In genomic region chr4:113684534-113685091, GRCh38 we compare ENCODE assay signal across 7 cellular contexts.
DNase-seq lines count a peak whose midpoint lies in the region; ATAC-seq, FAIRE-seq and TF ChIP-seq lines count a peak whose summit lies in the region.

No MANE protein-coding gene starts in this region.

- H3K79me2 ChIP-seq in OCI-LY1 (ENCODE audit: insufficient read depth, low read length) (peaks cover 66% of the 10 kb centered on the region), HepG2 (ENCODE audit: insufficient read depth, low read length) (no peaks in the 10 kb centered on the region)

- in situ Hi-C loops in HepG2 (cut with HindIII; ENCODE audit: extremely low pct_ligation_motif_present, low pct_unique_long_range_greater_than_20kb) (no loop called here), transverse colon (cut with MboI; ENCODE audit: low pct_ligation_motif_present in 1 of 4, low pct_unique_long_range_greater_than_20kb in 1 of 4, low sequenced_read_pairs in 3 of 4) (loop anchor here in 1 of 4 donors (25.0 kb wide), 1 partner anchor 122 kb away; no protein-coding TSS in a partner anchor)

- no peak for TF ChIP-seq POLR2A in GM12891 (IDR thresholded peaks at IDR 0.05; ENCODE audit: low read depth, low read length)
- TF ChIP-seq POLR2A in HepG2 (IDR thresholded peaks at IDR 0.05; ENCODE audit: insufficient read depth in 1 of 2, low read depth in 2 of 2, low read length in 2 of 2): no peak
- no peak for TF ChIP-seq POLR2A in transverse colon (IDR thresholded peaks at IDR 0.05)

- H3K9ac ChIP-seq in OCI-LY1 (ENCODE audit: low read length): no peak overlapping the region
- no peak overlapping the region for H3K9ac ChIP-seq in HepG2 (ENCODE audit: insufficient read depth, low read depth, low read length)

- H3K4me3 ChIP-seq in OCI-LY1 (ENCODE audit: low read depth, low read length, poor library complexity, severe bottlenecking) (no peak overlapping the region), bronchial epithelial cell (ENCODE audit: low read depth, low read length) (no peak overlapping the region), HepG2 (replicated peaks in 1 of 3; ENCODE audit: insufficient read depth in 1 of 3, low read depth in 2 of 3, low read length in 3 of 3) (no peak overlapping the region), transverse colon (no peak overlapping the region)

- WGBS in HepG2 (ENCODE audit: low lambda C conversion rate): 90% methylated on average over 2 of the region's 2 CpGs
- 21 to 43% methylated on average over 2 of the region's 2 CpGs for WGBS in transverse colon (ENCODE audit: low coverage in 1 of 2), 2 donors

- H2AFZ ChIP-seq in OCI-LY1 (ENCODE audit: low read length) (no peak overlapping the region), HepG2 (ENCODE audit: low read length) (no peak overlapping the region)

- H3K27ac ChIP-seq in OCI-LY1 (ENCODE audit: low read depth, low read length, poor library complexity, severe bottlenecking): peak overlapping the region; percentile 70
- no peak overlapping the region for H3K27ac ChIP-seq in HepG2 (ENCODE audit: extremely low read length, insufficient read depth, low read length)
- peak overlapping the region; percentile 43 to 67 (median 62) for H3K27ac ChIP-seq in transverse colon

- DNase-seq in GM12891 (ENCODE audit: insufficient read length, low spot score) (no peak), bronchial epithelial cell (ENCODE audit: low read depth) (peak; percentile 38), HepG2 (ENCODE audit: low spot score) (peak; percentile 85), transverse colon (peak; percentile 63), COR-L47 (lab: John Stamatoyannopoulos, UW) (no peak)

- 0 out of 2 replicates have a peak, but pooled peaks cover 2% of the 10 kb centered on the region for H3K9me3 ChIP-seq in OCI-LY1 (ENCODE audit: low read length)
- H3K9me3 ChIP-seq in HepG2 (ENCODE audit: low read length): peaks cover 10% of the 10 kb centered on the region; the same call in 1 of the 2 replicates
- H3K9me3 ChIP-seq in transverse colon: no peaks in the 10 kb centered on the region

- TF ChIP-seq CTCF in OCI-LY1 (IDR thresholded peaks at IDR 0.05; ENCODE audit: low read length) (0 out of 2 replicates have a peak, but pooled peaks have one; percentile 5), bronchial epithelial cell (IDR thresholded peaks at IDR 0.05; ENCODE audit: insufficient read depth, low read length, severe bottlenecking) (peak; percentile 11), HepG2 (CRISPR knock-in tag; IDR thresholded peaks at IDR 0.05) (peak; percentile 55), transverse colon (IDR thresholded peaks at IDR 0.05) (peak; percentile 29 to 53 (median 42))

- intact Hi-C loops in HepG2 (cut with micrococcal nuclease; ENCODE audit: unreplicated experiment): loop anchor here (1.0 to 5.0 kb wide), 3 partner anchors 42 to 137 kb away; partner anchors contain the start of gene CAMK2D
- intact Hi-C loops in transverse colon (cut with DNase I; ENCODE audit: low total_unique reads): no loop called here

- H4K20me1 ChIP-seq in OCI-LY1 (ENCODE audit: insufficient read depth, low read length) (no peaks in the 10 kb centered on the region), HepG2 (ENCODE audit: insufficient read depth, low read length) (no peaks in the 10 kb centered on the region; the same call in 1 of the 2 replicates)

- CTCF ChIA-PET in HepG2 (lab: Yijun Ruan, JAX; ENCODE audit: low intra/inter-chr PET ratio, low total read pairs): interaction anchor here (1.4 kb wide), 1 partner anchor 137 kb away, joined by 4 read pairs; no protein-coding TSS in a partner anchor

- H3K4me1 ChIP-seq in OCI-LY1 (ENCODE audit: insufficient read depth, low read length, severe bottlenecking): peaks cover 40% of the 10 kb centered on the region
- peaks cover 42% of the 10 kb centered on the region for H3K4me1 ChIP-seq in HepG2 (ENCODE audit: insufficient read depth, low read length)
- peaks cover 14 to 41% (median 27%) of the 10 kb centered on the region in 4 donors for H3K4me1 ChIP-seq in transverse colon

- POLR2A ChIA-PET in HepG2 (lab: Yijun Ruan, JAX): interaction anchor here (0.8 to 1.0 kb wide), 4 partner anchors 18 to 76 kb away, joined by 3 to 6 read pairs (median 4); no protein-coding TSS in a partner anchor

- BruUV-seq in HepG2 (replicated peaks; lab: Mats Ljungman, UMichigan): no TSS peak

- H3K4me2 ChIP-seq in OCI-LY1 (ENCODE audit: low read length): peak overlapping the region; percentile 7; the same call in 1 of the 2 replicates
- H3K4me2 ChIP-seq in HepG2 (ENCODE audit: low read depth, low read length): no peak overlapping the region; the same call in 1 of the 2 replicates

- no peaks in the 10 kb centered on the region for H3K9me2 ChIP-seq in OCI-LY1 (ENCODE audit: low read depth, low read length)

- TF ChIP-seq RAD21 in HepG2 (CRISPR knock-in tag; IDR thresholded peaks at IDR 0.05): peak; percentile 52

- H3K27me3 ChIP-seq in OCI-LY1 (ENCODE audit: insufficient read depth, low read length) (no peaks in the 10 kb centered on the region), bronchial epithelial cell (ENCODE audit: control insufficient read depth, insufficient read depth, low read length) (no peaks in the 10 kb centered on the region), HepG2 (ENCODE audit: control insufficient read depth in 1 of 2, insufficient read depth in 2 of 2, low read length in 2 of 2) (no peaks in the 10 kb centered on the region), transverse colon (no peaks in the 10 kb centered on the region)

- H3K36me3 ChIP-seq in OCI-LY1 (ENCODE audit: insufficient read depth, low read length) (peaks cover 83% of the 10 kb centered on the region), bronchial epithelial cell (ENCODE audit: control insufficient read depth, insufficient read depth, low read length) (no peaks in the 10 kb centered on the region), HepG2 (replicated peaks in 1 of 2; ENCODE audit: control insufficient read depth in 1 of 2, insufficient read depth in 2 of 2, low read length in 2 of 2) (peaks cover 1 to 4% of the 10 kb centered on the region in 2 experiments; a peak in 2 of 5 replicates), transverse colon (no peaks in the 10 kb centered on the region)

- H3F3A ChIP-seq in OCI-LY1 (ENCODE audit: insufficient read depth, low read length): no peaks in the 10 kb centered on the region

- FAIRE-seq in GM12891 (lab: Jason Lieb, UNC): peak; percentile 48
- no peak for FAIRE-seq in bronchial epithelial cell (lab: Jason Lieb, UNC)
- FAIRE-seq in HepG2 (lab: Jason Lieb, UNC): peak; percentile 80

- ATAC-seq in HepG2: peak; percentile 100
- no peak for ATAC-seq in GM21367 (IDR thresholded peaks at IDR 0.05; ENCODE audit: unreplicated experiment)

- TF ChIP-seq EP300 in HepG2 (IDR thresholded peaks at IDR 0.05; ENCODE audit: low read depth in 2 of 2, low read length in 2 of 2) (no peak), HepG2 (CRISPR knock-in tag; IDR thresholded peaks at IDR 0.05; ENCODE audit: borderline replicate concordance) (no peak), transverse colon (IDR thresholded peaks at IDR 0.05; ENCODE audit: low read depth) (no peak)

TF ChIP-seq in GM12891, 5 proteins besides CTCF, POLR2A, EP300 and RAD21:
- TF ChIP-seq POU2F2 (IDR thresholded peaks at IDR 0.05; ENCODE audit: low read depth, low read length) (no peak), SPI1 (IDR thresholded peaks at IDR 0.05; ENCODE audit: low read depth, low read length) (no peak), TAF1 (IDR thresholded peaks at IDR 0.05; ENCODE audit: low read depth, low read length) (no peak), PAX5 (IDR thresholded peaks at IDR 0.05; ENCODE audit: insufficient read depth, low read length, severe bottlenecking) (no peak), POLR2AphosphoS5 (IDR thresholded peaks at IDR 0.05; ENCODE audit: low read depth, low read length) (no peak)

TF ChIP-seq in HepG2, 621 proteins besides CTCF, POLR2A, EP300 and RAD21 (continues in another document):
- TF ChIP-seq RXRB (CRISPR knock-in tag; IDR thresholded peaks at IDR 0.05; ENCODE audit: borderline replicate concordance) (peak; percentile 43; the same call in 1 of the 2 replicates), ZNF263 (CRISPR knock-in tag; IDR thresholded peaks at IDR 0.05) (0 out of 2 replicates have a peak, but pooled peaks have one; percentile 22), ZNF644 (CRISPR knock-in tag; IDR thresholded peaks at IDR 0.05; ENCODE audit: low read depth) (peak; percentile 70; the same call in 1 of the 2 replicates), HNF4G (IDR thresholded peaks at IDR 0.05; ENCODE audit: borderline replicate concordance, low read depth, low read length) (peak; percentile 56), HNF4G (CRISPR knock-in tag; IDR thresholded peaks at IDR 0.05; ENCODE audit: borderline replicate concordance, low read depth) (no peak), POLR2G (IDR thresholded peaks at IDR 0.05; ENCODE audit: low read depth, low read length) (no peak), YY1 (IDR thresholded peaks at IDR 0.05; ENCODE audit: insufficient read depth, insufficient replicate concordance, low read depth, low read length) (no peak), SMYD3 (CRISPR knock-in tag; IDR thresholded peaks at IDR 0.05) (no peak), CBX1 (IDR thresholded peaks at IDR 0.05; ENCODE audit: low read depth) (no peak), ZBTB3 (CRISPR knock-in tag; IDR thresholded peaks at IDR 0.05; ENCODE audit: borderline replicate concordance, low read depth) (no peak), ZMYM3 (CRISPR knock-in tag; IDR thresholded peaks at IDR 0.05) (0 out of 2 replicates have a peak, but pooled peaks have one; percentile 9), SMC3 (IDR thresholded peaks at IDR 0.05; ENCODE audit: low read length) (peak; percentile 72), ZMYM4 (CRISPR knock-in tag; IDR thresholded peaks at IDR 0.05) (peak; percentile 93), ZNF513 (CRISPR knock-in tag; conservative IDR thresholded peaks at IDR 0.05) (no peak), STAG1 (CRISPR knock-in tag; IDR thresholded peaks at IDR 0.05) (peak; percentile 62), GATAD2A (CRISPR knock-in tag; IDR thresholded peaks at IDR 0.05) (peak; percentile 62), SOX6 (IDR thresholded peaks at IDR 0.05) (no peak), SOX6 (CRISPR knock-in tag; IDR thresholded peaks at IDR 0.05) (0 out of 2 replicates have a peak, but pooled peaks have one; percentile 29)

Comparison
In these comparisons a context has a peak if more than half of its experiments do, and no peak if none do; other contexts are left out.
1. DNase-seq: peak in bronchial epithelial cell (single experiment), HepG2 (single experiment) and transverse colon (single experiment); none in GM12891 (single experiment) and COR-L47 (single experiment).
2. CTCF ChIP-seq: peak in every context shown above with its lines; median percentile 55 in HepG2; 42 in transverse colon; 11 in bronchial epithelial cell; 5 in OCI-LY1.